8 cellular contexts compared by ENCODE assay signal in the genomic region with DNA sequence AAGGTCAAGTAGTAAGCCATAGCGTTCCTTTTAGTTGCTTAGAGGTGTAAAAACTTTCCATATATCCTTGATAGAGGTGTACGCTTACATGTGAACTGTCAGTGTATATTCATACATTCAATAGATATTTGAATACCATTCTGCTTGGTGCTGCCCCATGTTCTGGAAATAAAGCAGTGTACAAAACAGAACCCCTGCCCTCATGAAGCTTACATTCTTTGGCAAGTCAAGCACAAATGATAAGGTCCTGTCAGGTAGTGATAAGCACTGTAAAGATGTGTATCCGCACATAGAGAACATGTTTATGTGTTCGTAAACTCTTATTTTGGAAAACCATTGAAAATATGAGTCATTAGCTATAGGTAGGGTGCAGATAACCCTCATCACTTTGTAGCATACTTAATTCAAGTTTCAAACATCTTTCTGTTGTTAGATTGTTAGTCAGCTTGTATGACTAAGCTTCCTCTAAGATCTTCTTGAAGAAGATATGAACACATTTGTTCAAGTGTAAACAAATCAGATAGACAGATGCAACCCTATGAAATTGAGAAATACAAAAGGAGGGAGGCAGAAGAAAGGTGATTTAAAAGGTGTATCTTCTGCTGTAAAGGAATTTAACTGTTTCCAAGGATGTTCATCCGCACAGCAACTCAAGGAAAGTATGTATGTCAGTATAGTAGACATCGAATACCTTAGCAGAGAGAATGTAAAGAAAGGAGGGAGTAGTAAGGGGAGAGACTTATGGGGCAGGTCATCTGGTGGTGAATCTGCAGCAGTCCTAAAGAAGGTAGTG. TPM values are rescaled to one million over a fixed set of nuclear protein-coding genes. Genes with fewer than 3 reads are reported as not detected.
DNase-seq lines count a peak whose midpoint lies in the region; ATAC-seq, FAIRE-seq and TF ChIP-seq lines count a peak whose summit lies in the region.

No MANE protein-coding gene starts in this region.

- H3K27me3 ChIP-seq in PC-3 (ENCODE audit: low read length) = no peaks in the 10 kb centered on the region

- peaks cover 31% of the 10 kb centered on the region for H3K4me1 ChIP-seq in PC-3 (ENCODE audit: insufficient read depth, low read length)

- H3F3A ChIP-seq in PC-3 (ENCODE audit: low read length, unreplicated experiment) = peaks cover 6% of the 10 kb centered on the region

- H3K9me2 ChIP-seq in PC-3 (replicated peaks; ENCODE audit: low read length) = no peaks in the 10 kb centered on the region

- H3K4me2 ChIP-seq in PC-3 (ENCODE audit: low read length) = peak overlapping the region; percentile 91

- no peaks in the 10 kb centered on the region for H3K9me3 ChIP-seq in PC-3 (ENCODE audit: low read length)

- DNase-seq in GM12864 (ENCODE audit: low read depth) = no peak
- no peak for DNase-seq in PC-3
- DNase-seq in epithelial cell of esophagus (ENCODE audit: low read depth) = peak; percentile 72
- no peak for DNase-seq in retinal pigment epithelial cell (ENCODE audit: low read depth)
- DNase-seq in urothelium cell line (ENCODE audit: low spot score) = no peak
- DNase-seq in iPS-NIHi11 (ENCODE audit: low spot score) = no peak

- ATAC-seq in PC-3 = peak; percentile 5; the same call in 1 of the 2 replicates
- ATAC-seq in HG03097 (IDR thresholded peaks at IDR 0.05; ENCODE audit: low FRiP score, unreplicated experiment) = no peak
- ATAC-seq in HG02852 (IDR thresholded peaks at IDR 0.05; ENCODE audit: unreplicated experiment) = no peak

- CTCF ChIA-PET in PC-3 (lab: Charles Lee) = interaction anchor here (0.6 to 0.7 kb wide), 2 partner anchors 17 to 259 kb away, joined by 3 to 4 read pairs; no protein-coding TSS in a partner anchor

- H3K36me3 ChIP-seq in PC-3 (ENCODE audit: low read depth, low read length) = no peaks in the 10 kb centered on the region; the same call in 1 of the 2 replicates

- H3K9ac ChIP-seq in PC-3 (ENCODE audit: low read length) = peak overlapping the region; percentile 99

- H4K20me1 ChIP-seq in PC-3 (ENCODE audit: low read length) = peaks cover 44% of the 10 kb centered on the region

- FAIRE-seq in urothelium cell line (lab: Jason Lieb, UNC) = no peak

- no TSS peak for BruUV-seq in PC-3 (replicated peaks; lab: Mats Ljungman, UMichigan)

- H3K4me3 ChIP-seq in GM12864 (ENCODE audit: low read depth, low read length) (peak overlapping the region; percentile 91; the same call in 1 of the 2 replicates), PC-3 (ENCODE audit: low read length) (peak overlapping the region; percentile 91), epithelial cell of esophagus (ENCODE audit: low read length) (peak overlapping the region; percentile 92), retinal pigment epithelial cell (ENCODE audit: low read length) (peak overlapping the region; percentile 95)

- TF ChIP-seq CTCF in GM12864 (IDR thresholded peaks at IDR 0.05; ENCODE audit: low read depth, low read length, missing control alignments) (no peak), PC-3 (conservative IDR thresholded peaks at IDR 0.05; ENCODE audit: low read depth, low read length) (no peak), epithelial cell of esophagus (IDR thresholded peaks at IDR 0.05; ENCODE audit: insufficient read depth, low read depth, low read length, missing control alignments) (no peak), retinal pigment epithelial cell (conservative IDR thresholded peaks at IDR 0.05; ENCODE audit: low read depth, low read length) (no peak)

- H3K27ac ChIP-seq in PC-3 (ENCODE audit: low read length) = peak overlapping the region; percentile 93

- peaks cover 100% of the 10 kb centered on the region for H3K79me2 ChIP-seq in PC-3 (ENCODE audit: low read length)

- no peak overlapping the region for H2AFZ ChIP-seq in PC-3 (ENCODE audit: low read length)

- intact Hi-C loops in PC-3 (cut with micrococcal nuclease) = loop anchor here (1.0 to 10.0 kb wide), 2 partner anchors 47 to 128 kb away; no protein-coding TSS in a partner anchor

- POLR2A ChIA-PET in PC-3 (lab: Charles Lee; ENCODE audit: unreplicated experiment) = interaction anchor here (0.6 kb wide), 1 partner anchor 181 kb away, joined by 3 read pairs; no protein-coding TSS in a partner anchor

RNA-seq across cellular contexts. Expression of a gene that starts 1.6 kb away (rescaled TPM):
- total RNA-seq in PC-3 (2014; rRNA removed) = 9.8 and 11.9 TPM in 2 replicates

RNA-seq across cellular contexts. Expression of a gene that starts 2.0 kb away (rescaled TPM):
- total RNA-seq in PC-3 (2014; rRNA removed) = 14.2 and 14.6 TPM in 2 replicates
